8 cellular contexts compared by ENCODE assay signal in genomic region chr2:171347591-171348032, GRCh38.
DNase-seq lines count a peak whose midpoint lies in the region; ATAC-seq, FAIRE-seq and TF ChIP-seq lines count a peak whose summit lies in the region.

No MANE protein-coding gene starts in this region.

- H3K4me3 ChIP-seq in cardiac fibroblast (replicated peaks in 1 of 2; ENCODE audit: low read depth in 2 of 2, low read length in 2 of 2) (no peak overlapping the region), endodermal cell (ENCODE audit: low read length) (no peak overlapping the region)

- TF ChIP-seq CTCF in cardiac fibroblast (IDR thresholded peaks at IDR 0.05; ENCODE audit: low read depth, low read length) (no peak), endodermal cell (conservative IDR thresholded peaks at IDR 0.05) (no peak)

- ATAC-seq in HG02623 (IDR thresholded peaks at IDR 0.05; ENCODE audit: unreplicated experiment), result no peak

- H3K9ac ChIP-seq in endodermal cell (ENCODE audit: extremely low read depth, low read length, poor library complexity, severe bottlenecking), result no peak overlapping the region

- DNase-seq in ELR (ENCODE audit: low read depth), result peak; percentile 73
- peak; percentile 63 for DNase-seq in HTR-8/SVneo (ENCODE audit: insufficient read length, low spot score)
- DNase-seq in cardiac fibroblast (ENCODE audit: low read depth in 2 of 2), result peak; percentile 70 to 88
- peak; percentile 11 for DNase-seq in pons (ENCODE audit: low spot score)
- no peak for DNase-seq in endodermal cell
- DNase-seq in frontal cortex (ENCODE audit: low spot score in 2 of 2), result no peak
- no peak for DNase-seq in C1 segment of cervical spinal cord (lab: John Stamatoyannopoulos, UW)

- H3K36me3 Mint-ChIP-seq in endodermal cell (ENCODE audit: low read depth), result peaks cover 10% of the 10 kb centered on the region

- H3K27ac Mint-ChIP-seq in endodermal cell, result no peak overlapping the region

- H3K36me3 ChIP-seq in endodermal cell (ENCODE audit: control insufficient read depth, insufficient read depth, low read length), result no peaks in the 10 kb centered on the region

- no peaks in the 10 kb centered on the region for H3K9me3 ChIP-seq in endodermal cell (ENCODE audit: control insufficient read depth, low read length)

- H3K4me3 Mint-ChIP-seq in endodermal cell, result no peak overlapping the region

- H3K4me1 Mint-ChIP-seq in endodermal cell, result peaks cover 23% of the 10 kb centered on the region

- H3K27me3 Mint-ChIP-seq in endodermal cell (ENCODE audit: insufficient read depth), result no peaks in the 10 kb centered on the region

- H3K27me3 ChIP-seq in endodermal cell (ENCODE audit: control insufficient read depth, insufficient read depth, low read length, poor library complexity, severe bottlenecking), result no peaks in the 10 kb centered on the region

- WGBS in endodermal cell (ENCODE audit: insufficient coverage in 1 of 2, insufficient read length in 1 of 2), 2 experiments, result 88 to 93% methylated on average over 3 of the region's 3 CpGs

- FAIRE-seq in HTR-8/SVneo (lab: Jason Lieb, UNC) (peak; percentile 91), frontal cortex (lab: Jason Lieb, UNC) (no peak)

- peaks cover 6% of the 10 kb centered on the region for H3K4me1 ChIP-seq in endodermal cell (ENCODE audit: control insufficient read depth, insufficient read depth, low read length)

- H3K9me3 Mint-ChIP-seq in endodermal cell, result peaks cover 15% of the 10 kb centered on the region

- H3K27ac ChIP-seq in endodermal cell (ENCODE audit: low read depth, low read length), result no peak overlapping the region

Comparison
In these comparisons a context has a peak if more than half of its experiments do, and no peak if none do; other contexts are left out.
1. DNase-seq: peak in ELR (single experiment), HTR-8/SVneo (single experiment), cardiac fibroblast (2 of 2) and pons (single experiment); none in endodermal cell (single experiment), frontal cortex (0 of 2) and C1 segment of cervical spinal cord (0 of 14).